In genomic region chr7:138886501-138886917, GRCh38 we compare ENCODE assay signal across 8 cellular contexts.
DNase-seq lines count a peak whose midpoint lies in the region; ATAC-seq lines count a peak whose summit lies in the region.

No MANE protein-coding gene starts in this region.

- no peaks in the 10 kb centered on the region for H3K27me3 ChIP-seq in H7 (ENCODE audit: control insufficient read depth, insufficient read depth, low read length)

- intact Hi-C loops in left cardiac atrium (cut with DNase I): loop anchor here in 1 of 2 donors (5.0 to 10.0 kb wide), 2 partner anchors 101 to 188 kb away; no protein-coding TSS in a partner anchor

- ATAC-seq in GM19372 (IDR thresholded peaks at IDR 0.05; ENCODE audit: low read depth, unreplicated experiment) (peak; percentile 82), HG03354 (IDR thresholded peaks at IDR 0.05; ENCODE audit: poor library complexity, severe bottlenecking, unreplicated experiment) (peak; percentile 92), left cardiac atrium (peak; percentile 30 to 47)

- no peaks in the 10 kb centered on the region; the same call in 1 of the 2 replicates for H3K36me3 ChIP-seq in H7 (replicated peaks; ENCODE audit: control insufficient read depth, insufficient read depth, low read length)

- no peak overlapping the region for H3K4me3 ChIP-seq in H7 (ENCODE audit: insufficient read depth, low read depth, low read length)

- DNase-seq in Daoy (ENCODE audit: low read depth) (peak; percentile 42), NCI-H524 treated with DMSO at 0.1 percent for 48 hours (lab: John Stamatoyannopoulos, UW) (peak; percentile 34), activated T-cell treated with anti-CD3 and anti-CD28 coated beads for 4 hours (peak; percentile 44), left cardiac atrium (no peak), H7 (no peak)
- peak; percentile 35 for DNase-seq in stimulated activated CD8-positive, alpha-beta memory T cell treated with anti-CD3 and anti-CD28 coated beads, Interleukin-12 subunit alpha, Interleukin-12 subunit beta, amount 100 ng/mL, for 1 hour (ENCODE audit: low read depth)

Comparison
In these comparisons a context has a peak if more than half of its experiments do, and no peak if none do; other contexts are left out.
1. DNase-seq: peak in Daoy (single experiment), NCI-H524 treated with DMSO at 0.1 percent for 48 hours (single experiment), activated T-cell treated with anti-CD3 and anti-CD28 coated beads for 4 hours (single experiment) and stimulated activated CD8-positive, alpha-beta memory T cell treated with anti-CD3 and anti-CD28 coated beads, Interleukin-12 subunit alpha, Interleukin-12 subunit beta, amount 100 ng/mL, for 1 hour (single experiment); none in left cardiac atrium (single experiment) and H7 (single experiment).
2. ATAC-seq: peak in every context shown above with its lines; median percentile 92 in HG03354; 82 in GM19372; 38 in left cardiac atrium.